17 cellular contexts compared by ENCODE assay signal in the genomic region with DNA sequence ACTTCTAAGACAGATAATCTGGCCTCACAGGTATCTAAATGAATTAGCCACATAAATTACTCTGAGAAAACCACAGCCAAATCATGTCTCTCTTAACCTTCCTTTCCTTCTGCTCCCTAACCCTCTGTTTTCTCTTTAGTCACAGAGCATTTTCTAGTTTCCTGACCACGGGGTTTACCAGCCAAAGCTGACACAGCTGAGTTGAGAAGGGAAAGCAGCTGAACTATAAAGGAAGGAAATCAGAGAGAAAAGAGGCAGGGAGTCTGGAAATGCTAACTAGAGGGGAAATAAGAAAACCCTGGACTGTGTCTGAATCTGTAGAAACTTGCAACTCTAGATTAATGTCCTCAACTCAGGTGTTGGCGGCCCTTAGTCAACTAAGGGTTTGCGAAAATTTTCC. TPM values are rescaled to one million over a fixed set of nuclear protein-coding genes. Genes with fewer than 3 reads are reported as not detected.
DNase-seq lines count a peak whose midpoint lies in the region; ATAC-seq and FAIRE-seq lines count a peak whose summit lies in the region.
"Had no signal": no experiment of that assay in that cellular context is flagged by ENCODE, and none has a peak within 500 bp of the region (broad histone marks: within the 10 kb centered on the region; RNA-seq: fewer than 3 reads in every experiment).

No MANE protein-coding gene starts in this region.

- H3K27ac Mint-ChIP-seq in activated naive CD4-positive, alpha-beta T cell treated with anti-CD3 and anti-CD28 coated beads, Interleukin-2, amount 50 U/mL, for 72 hours, result no peak overlapping the region

- ATAC-seq in activated naive CD4-positive, alpha-beta T cell treated with anti-CD3 and anti-CD28 coated beads, Interleukin-2, amount 50 U/mL, for 72 hours, result no peak
- ATAC-seq in GM21367 (IDR thresholded peaks at IDR 0.05; ENCODE audit: unreplicated experiment), result no peak

- DNase-seq in MG63, result peak; percentile 14
- no peak for DNase-seq in SK-N-MC (ENCODE audit: low read depth, low spot score)
- peak; percentile 21 for DNase-seq in left kidney (ENCODE audit: low read depth, low spot score)
- no peak for DNase-seq in activated CD4-positive, alpha-beta T cell treated with anti-CD3 and anti-CD28 coated beads, Interleukin-2, amount 50 U/mL, for 1 hour
- DNase-seq in urothelium cell line (ENCODE audit: low spot score), result no peak
- DNase-seq in activated naive CD4-positive, alpha-beta T cell treated with anti-CD3 and anti-CD28 coated beads, Interleukin-2, amount 50 U/mL, for 72 hours (ENCODE audit: low spot score in 2 of 2), result no peak
- DNase-seq: activated CD4-positive, alpha-beta T cell treated with anti-CD3 and anti-CD28 coated beads for 4 hours; activated T-cell treated with anti-CD3 and anti-CD28 coated beads, Interleukin-2, amount 50 U/mL, for 48 hours; anterior cingulate cortex; right lobe of liver; stimulated activated naive CD4-positive, alpha-beta T cell; T-helper 2 cell had no signal

- peaks cover 0 to 20% (median 0%) of the 10 kb centered on the region in 11 experiments; a peak in 7 of 22 replicates for H3K9me3 ChIP-seq in BLaER1 treated with 17β-estradiol and CSF1 and Interleukin-3, amounts not matched to agents 10 nM and 100 nM (replicated peaks in 1 of 11)
- H3K9me3 ChIP-seq in MG63 (no peaks in the 10 kb centered on the region), SK-N-MC (ENCODE audit: low read depth, low read length) (no peaks in the 10 kb centered on the region)
- H3K9me3 ChIP-seq: right lobe of liver had no signal

- H3K36me3 ChIP-seq in BLaER1 treated with 17β-estradiol and CSF1 and Interleukin-3, amounts not matched to agents 10 nM and 100 nM, result peaks cover 0 to 52% (median 0%) of the 10 kb centered on the region in 11 experiments; a peak in 7 of 22 replicates
- H3K36me3 ChIP-seq in MG63 (no peaks in the 10 kb centered on the region), SK-N-MC (ENCODE audit: insufficient read depth, low read length) (no peaks in the 10 kb centered on the region)
- H3K36me3 ChIP-seq: right lobe of liver had no signal

- H3K4me2 ChIP-seq in BLaER1 treated with 17β-estradiol and CSF1 and Interleukin-3, amounts not matched to agents 10 nM and 100 nM, result peak overlapping the region; percentile 79 to 87 (median 84)

- H3K9ac ChIP-seq in BLaER1 treated with 17β-estradiol and CSF1 and Interleukin-3, amounts not matched to agents 10 nM and 100 nM, result peak overlapping the region; percentile 20 to 75 (median 72)
- no peak overlapping the region for H3K9ac ChIP-seq in SK-N-MC (ENCODE audit: insufficient read length)
- H3K9ac ChIP-seq: GM23248 had no signal

- no peak for FAIRE-seq in urothelium cell line (lab: Jason Lieb, UNC)
- FAIRE-seq: G401.6 had no signal

- peak overlapping the region; percentile 46 to 91 (median 83); a peak in 21 of 22 replicates for H3K27ac ChIP-seq in BLaER1 treated with 17β-estradiol and CSF1 and Interleukin-3, amounts not matched to agents 10 nM and 100 nM
- H3K27ac ChIP-seq in SK-N-MC, result peak overlapping the region; percentile 63; the same call in 1 of the 2 replicates
- H3K27ac ChIP-seq: C4-2B, GM23248, right lobe of liver had no signal

- H3K4me3 ChIP-seq in BLaER1 treated with 17β-estradiol and CSF1 and Interleukin-3, amounts not matched to agents 10 nM and 100 nM, result peak overlapping the region; percentile 16 to 47 (median 41); a peak in 18 of 20 replicates
- H3K4me3 ChIP-seq in MG63 (no peak overlapping the region), SK-N-MC (no peak overlapping the region)
- H3K4me3 ChIP-seq: GM23248, right lobe of liver had no signal

- peaks cover 0 to 4% of the 10 kb centered on the region in 2 donors for H3K9me3 Mint-ChIP-seq in activated naive CD4-positive, alpha-beta T cell treated with anti-CD3 and anti-CD28 coated beads, Interleukin-2, amount 50 U/mL, for 72 hours

- no peaks in the 10 kb centered on the region for H3K36me3 Mint-ChIP-seq in activated naive CD4-positive, alpha-beta T cell treated with anti-CD3 and anti-CD28 coated beads, Interleukin-2, amount 50 U/mL, for 72 hours

- H3K4me1 ChIP-seq in BLaER1 treated with 17β-estradiol and CSF1 and Interleukin-3, amounts not matched to agents 10 nM and 100 nM, result peaks cover 42 to 79% (median 60%) of the 10 kb centered on the region in 10 experiments

- H4K20me1 ChIP-seq in BLaER1 treated with 17β-estradiol and CSF1 and Interleukin-3, amounts not matched to agents 10 nM and 100 nM, result peaks cover 0 to 34% (median 0%) of the 10 kb centered on the region in 11 experiments; a peak in 2 of 22 replicates

- no peaks in the 10 kb centered on the region for H3K27me3 ChIP-seq in BLaER1 treated with 17β-estradiol and CSF1 and Interleukin-3, amounts not matched to agents 10 nM and 100 nM
- H3K27me3 ChIP-seq in MG63, result no peaks in the 10 kb centered on the region
- H3K27me3 ChIP-seq: right lobe of liver had no signal

RNA-seq across cellular contexts. Expression of gene ANKS1B, which starts 24.4 kb away (rescaled TPM):
- 0.10 TPM in 1 of 2 replicates, not detected in the other for total RNA-seq in MG63 (2014; rRNA removed; shearing (Covaris generic); ENCODE audit: low replicate concordance)
- total RNA-seq in activated naive CD4-positive, alpha-beta T cell treated with anti-CD3 and anti-CD28 coated beads, Interleukin-2, amount 50 U/mL, for 72 hours, result under 1 TPM in 1 of 2 donors, not detected in 1; 0.16 TPM
- total RNA-seq: GM23248 had no signal

Comparison
In these comparisons a context has a peak if more than half of its experiments do, and no peak if none do; other contexts are left out.
1. H3K4me3 ChIP-seq: peak in BLaER1 treated with 17β-estradiol and CSF1 and Interleukin-3, amounts not matched to agents 10 nM and 100 nM (10 of 10); none in MG63 (single experiment) and SK-N-MC (single experiment).
2. DNase-seq: peak in MG63 (single experiment) and left kidney (single experiment); none in SK-N-MC (single experiment), activated CD4-positive, alpha-beta T cell treated with anti-CD3 and anti-CD28 coated beads, Interleukin-2, amount 50 U/mL, for 1 hour (single experiment), urothelium cell line (single experiment) and activated naive CD4-positive, alpha-beta T cell treated with anti-CD3 and anti-CD28 coated beads, Interleukin-2, amount 50 U/mL, for 72 hours (0 of 2).